ENCODE assay signal across 40 cellular contexts in the genomic region with DNA sequence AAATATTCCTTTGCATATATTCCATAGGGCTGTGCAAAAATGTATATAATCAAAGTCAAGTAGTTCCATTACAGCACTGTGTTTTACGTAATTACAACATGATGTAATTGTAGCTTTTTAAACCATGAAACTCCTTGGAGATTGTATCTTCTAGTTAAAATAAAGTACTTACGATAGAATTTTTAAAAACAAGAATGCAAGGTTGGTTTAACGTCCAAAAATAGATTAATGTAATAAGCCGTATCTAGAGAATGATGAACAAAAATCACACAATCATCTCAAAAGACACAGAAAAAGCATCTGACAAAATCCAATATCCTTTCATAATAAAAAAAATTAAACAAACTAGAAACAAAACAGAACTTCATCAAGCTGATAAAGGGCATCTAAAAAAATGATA.
"Had no signal": no experiment of that assay in that cellular context is flagged by ENCODE, and none has a peak within 500 bp of the region (broad histone marks: within the 10 kb centered on the region; RNA-seq: fewer than 3 reads in every experiment).

No MANE protein-coding gene starts in this region.

- H3K36me3 ChIP-seq: adrenal gland, brain microvascular endothelial cell, breast epithelium had no signal

- H3K4me3 Mint-ChIP-seq: activated naive CD4-positive, alpha-beta T cell treated with anti-CD3 and anti-CD28 coated beads for 36 hours; activated naive CD4-positive, alpha-beta T cell treated with anti-CD3 and anti-CD28 coated beads, Interleukin-2, amount 10 ng/mL, durations not matched to agents 7 days and 5 days; activated naive CD4-positive, alpha-beta T cell treated with anti-CD3 and anti-CD28 coated beads, Interleukin-2, amount 50 U/mL, for 24 hours; activated naive CD8-positive, alpha-beta T cell; activated naive CD8-positive, alpha-beta T cell treated with anti-CD3 and anti-CD28 coated beads for 36 hours; activated naive CD8-positive, alpha-beta T cell treated with anti-CD3 and anti-CD28 coated beads, Interleukin-2, amount 10 ng/mL, durations not matched to agents 7 days and 5 days; activated naive CD8-positive, alpha-beta T cell treated with anti-CD3 and anti-CD28 coated beads, Interleukin-2, amount 50 U/mL, for 24 hours; activated T-cell treated with anti-CD3 and anti-CD28 coated beads, Interleukin-2, amount 50 U/mL, for 24 hours; activated T-cell treated with anti-CD3 and anti-CD28 coated beads, Interleukin-2, amount 50 U/mL, for 4 hours; activated T-cell treated with anti-CD3 and anti-CD28 coated beads, Interleukin-2, amount 50 U/mL, for 72 hours; activated T-helper 1 cell treated with anti-CD3 and anti-CD28 coated beads, Interleukin-12 subunit alpha, Interleukin-12 subunit beta, Interleukin-2, Interleukin-4 antibody, amounts not matched to agents 30 ng/mL and 10 ng/mL and 1 ng/mL, durations not matched to agents 14 hours and 24 hours and 36 hours; activated T-helper 17 cell treated with anti-CD3 and anti-CD28 coated beads, Interleukin-2, amount 50 U/mL, for 72 hours; brain; central memory CD8-positive, alpha-beta T cell had no signal

- H3K4me1 ChIP-seq: adrenal gland, ascending aorta, body of pancreas, breast epithelium had no signal

- H3K27ac ChIP-seq: adrenal gland, ascending aorta, body of pancreas, brain microvascular endothelial cell, breast epithelium, cardiac muscle cell had no signal

- H3K27me3 ChIP-seq: adrenal gland, ascending aorta, body of pancreas, brain microvascular endothelial cell, breast epithelium, cardiac muscle cell had no signal

- ATAC-seq: activated naive CD4-positive, alpha-beta T cell treated with anti-CD3 and anti-CD28 coated beads, Interleukin-2, amount 50 U/mL, for 72 hours; activated naive CD8-positive, alpha-beta T cell treated with anti-CD3 and anti-CD28 coated beads, Interleukin-2, amount 50 U/mL, for 24 hours; activated T-cell treated with anti-CD3 and anti-CD28 coated beads, Interleukin-2, amount 50 U/mL, for 4 hours; activated T-cell treated with anti-CD3 and anti-CD28 coated beads, Interleukin-2, amount 50 U/mL, for 72 hours; activated T-helper 17 cell treated with anti-CD3 and anti-CD28 coated beads, Interleukin-2, amount 50 U/mL, for 72 hours; body of pancreas had no signal

- H3K27ac Mint-ChIP-seq: activated naive CD4-positive, alpha-beta T cell treated with anti-CD3 and anti-CD28 coated beads for 36 hours; activated naive CD4-positive, alpha-beta T cell treated with anti-CD3 and anti-CD28 coated beads, Interleukin-2, amount 10 ng/mL, durations not matched to agents 7 days and 5 days; activated naive CD4-positive, alpha-beta T cell treated with anti-CD3 and anti-CD28 coated beads, Interleukin-2, amount 50 U/mL, for 24 hours; activated naive CD4-positive, alpha-beta T cell treated with anti-CD3 and anti-CD28 coated beads, Interleukin-2, amount 50 U/mL, for 72 hours; activated naive CD8-positive, alpha-beta T cell; activated naive CD8-positive, alpha-beta T cell treated with anti-CD3 and anti-CD28 coated beads for 36 hours; activated naive CD8-positive, alpha-beta T cell treated with anti-CD3 and anti-CD28 coated beads, Interleukin-2, amount 10 ng/mL, durations not matched to agents 7 days and 5 days; activated naive CD8-positive, alpha-beta T cell treated with anti-CD3 and anti-CD28 coated beads, Interleukin-2, amount 50 U/mL, for 24 hours; activated T-cell treated with anti-CD3 and anti-CD28 coated beads, Interleukin-2, amount 50 U/mL, for 24 hours; activated T-cell treated with anti-CD3 and anti-CD28 coated beads, Interleukin-2, amount 50 U/mL, for 72 hours; activated T-helper 1 cell treated with anti-CD3 and anti-CD28 coated beads, Interleukin-12 subunit alpha, Interleukin-12 subunit beta, Interleukin-2, Interleukin-4 antibody, amounts not matched to agents 30 ng/mL and 10 ng/mL and 1 ng/mL, durations not matched to agents 14 hours and 24 hours and 36 hours; activated T-helper 17 cell treated with anti-CD3 and anti-CD28 coated beads, Interleukin-2, amount 50 U/mL, for 72 hours; activated T-helper 2 cell treated with anti-CD3 and anti-CD28 coated beads, Interferon-gamma antibody, Interleukin-2, Interleukin-4, amounts not matched to agents 10 μg/mL and 5 μg/mL and 100 μg/mL, durations not matched to agents 14 hours and 24 hours and 36 hours; brain had no signal

- H3K4me3 ChIP-seq: adrenal gland, ascending aorta, body of pancreas, breast epithelium, cardiac muscle cell had no signal

- H3K27me3 Mint-ChIP-seq: activated naive CD4-positive, alpha-beta T cell treated with anti-CD3 and anti-CD28 coated beads, Interleukin-2, amount 10 ng/mL, durations not matched to agents 7 days and 5 days; activated naive CD4-positive, alpha-beta T cell treated with anti-CD3 and anti-CD28 coated beads, Interleukin-2, amount 50 U/mL, for 24 hours; activated naive CD8-positive, alpha-beta T cell; activated naive CD8-positive, alpha-beta T cell treated with anti-CD3 and anti-CD28 coated beads for 36 hours; activated naive CD8-positive, alpha-beta T cell treated with anti-CD3 and anti-CD28 coated beads, Interleukin-2, amount 10 ng/mL, durations not matched to agents 7 days and 5 days; activated naive CD8-positive, alpha-beta T cell treated with anti-CD3 and anti-CD28 coated beads, Interleukin-2, amount 50 U/mL, for 24 hours; activated T-cell treated with anti-CD3 and anti-CD28 coated beads, Interleukin-2, amount 50 U/mL, for 24 hours; activated T-helper 17 cell treated with anti-CD3 and anti-CD28 coated beads, Interleukin-2, amount 50 U/mL, for 72 hours; central memory CD8-positive, alpha-beta T cell had no signal

- H3K4me1 Mint-ChIP-seq: activated T-helper 17 cell treated with anti-CD3 and anti-CD28 coated beads, Interleukin-2, amount 50 U/mL, for 72 hours; central memory CD8-positive, alpha-beta T cell had no signal

- DNase-seq: activated effector memory CD4-positive, alpha-beta T cell treated with anti-CD3 and anti-CD28 coated beads, Interleukin-2, amount 50 U/mL, for 16 hours; activated effector memory CD4-positive, alpha-beta T cell treated with Interleukin-2 at 50 U/mL for 16 hours; activated gamma-delta T cell; activated gamma-delta T cell treated with Interleukin-2 at 50 U/mL for 16 hours; activated naive CD4-positive, alpha-beta T cell; activated naive CD4-positive, alpha-beta T cell treated with anti-CD3 and anti-CD28 coated beads for 36 hours; activated naive CD4-positive, alpha-beta T cell treated with anti-CD3 and anti-CD28 coated beads, Interleukin-2, amount 10 ng/mL, durations not matched to agents 7 days and 5 days; activated naive CD4-positive, alpha-beta T cell treated with anti-CD3 and anti-CD28 coated beads, Interleukin-2, amount 50 U/mL, for 16 hours; activated naive CD4-positive, alpha-beta T cell treated with Interleukin-2 at 50 U/mL for 16 hours; activated naive CD8-positive, alpha-beta T cell treated with anti-CD3 and anti-CD28 coated beads for 36 hours; activated naive CD8-positive, alpha-beta T cell treated with anti-CD3 and anti-CD28 coated beads, Interleukin-2, amount 10 ng/mL, durations not matched to agents 7 days and 5 days; activated naive CD8-positive, alpha-beta T cell treated with anti-CD3 and anti-CD28 coated beads, Interleukin-2, amount 50 U/mL, for 24 hours; activated T-cell treated with anti-CD3 and anti-CD28 coated beads, Interleukin-2, amount 50 U/mL, for 1 hour; activated T-cell treated with anti-CD3 and anti-CD28 coated beads, Interleukin-2, amount 50 U/mL, for 24 hours; activated T-cell treated with anti-CD3 and anti-CD28 coated beads, Interleukin-2, amount 50 U/mL, for 4 hours; activated T-cell treated with anti-CD3 and anti-CD28 coated beads, Interleukin-2, amount 50 U/mL, for 48 hours; activated T-cell treated with anti-CD3 and anti-CD28 coated beads, Interleukin-2, amount 50 U/mL, for 72 hours; adrenal gland; amniotic stem cell; amygdala; anterior cingulate cortex; aorta; body of pancreas; brain microvascular endothelial cell; caudate nucleus; central memory CD4-positive, alpha-beta T cell; cerebellar nuclear complex had no signal

- FAIRE-seq: astrocyte, bronchial epithelial cell had no signal
